Comparison of ENCODE assay signal across 26 cellular contexts in genomic region chr10:22846294-22846693, GRCh38.
"Had no signal": no experiment of that assay in that cellular context is flagged by ENCODE, and none has a peak within 500 bp of the region (broad histone marks: within the 10 kb centered on the region; RNA-seq: fewer than 3 reads in every experiment).

No MANE protein-coding gene starts in this region.

- H3K4me3 ChIP-seq: hepatocyte, left lung, lower lobe of right lung, ovary, right atrium auricular region, skin epidermis, stomach, suprapubic skin, tibial nerve, uterus had no signal

- H3K4me2 ChIP-seq: hepatocyte had no signal

- H3K9me3 Mint-ChIP-seq: mesothelial cell of epicardium; naive B cell; natural killer cell; stimulated activated naive B cell treated with anti-CD40 and anti-IgM and Interleukin-4, amounts not matched to agents 10 μg/mL and 1 μg/mL and 100 μg/mL, for 72 hours; type B pancreatic cell had no signal

- ATAC-seq: left colon; left lung; lower lobe of right lung; natural killer cell; sciatic nerve; stimulated activated naive B cell treated with anti-CD40 and anti-IgM and Interleukin-4, amounts not matched to agents 10 μg/mL and 1 μg/mL and 100 μg/mL, for 72 hours; stimulated activated naive CD8-positive, alpha-beta T cell treated with anti-CD3 and anti-CD28 coated beads, Interleukin-15, Interleukin-2, amounts not matched to agents 100 U/mL and 50 U/mL, for 24 hours had no signal

- H3K4me3 Mint-ChIP-seq: mesothelial cell of epicardium; natural killer cell; stimulated activated naive B cell treated with anti-CD40 and anti-IgM and Interleukin-4, amounts not matched to agents 10 μg/mL and 1 μg/mL and 100 μg/mL, for 72 hours; type B pancreatic cell had no signal

- H3K4me1 ChIP-seq: left lung, uterus had no signal

- H3K27ac ChIP-seq: hepatocyte, left lung, lower lobe of right lung, ovary, right atrium auricular region, skin epidermis, stomach, suprapubic skin, uterus had no signal

- H3K27ac Mint-ChIP-seq: mesothelial cell of epicardium; naive B cell; natural killer cell; progenitor cell of endocrine pancreas; stimulated activated naive B cell treated with anti-CD40 and anti-IgM and Interleukin-4, amounts not matched to agents 10 μg/mL and 1 μg/mL and 100 μg/mL, for 72 hours; type B pancreatic cell had no signal

- H3K27me3 ChIP-seq: hepatocyte, left lung, ovary, right atrium auricular region, stomach, suprapubic skin, tibial nerve, uterus had no signal

- H3K36me3 ChIP-seq: left lung, lower lobe of right lung, ovary, right atrium auricular region, stomach, suprapubic skin, tibial nerve, uterus had no signal

- H3K36me3 Mint-ChIP-seq: mesothelial cell of epicardium; naive B cell; natural killer cell; stimulated activated naive B cell treated with anti-CD40 and anti-IgM and Interleukin-4, amounts not matched to agents 10 μg/mL and 1 μg/mL and 100 μg/mL, for 72 hours; type B pancreatic cell had no signal

- H2AFZ ChIP-seq: hepatocyte had no signal

- DNase-seq: kidney glomerular epithelial cell; left colon; left lung; lower lobe of right lung; mammary epithelial cell; mesendoderm; naive B cell; natural killer cell; ovary; stimulated activated CD4-positive, alpha-beta T cell treated with anti-CD3 and anti-CD28 coated beads, Interleukin-12 subunit alpha, Interleukin-12 subunit beta, amount 100 ng/mL, for 4 hours; stimulated activated CD4-positive, alpha-beta T cell treated with anti-CD3 and anti-CD28 coated beads, Interleukin-15, amount 100 ng/mL, for 24 hours; stimulated activated CD4-positive, alpha-beta T cell treated with anti-CD3 and anti-CD28 coated beads, Interleukin-2, amount 100 ng/mL, for 24 hours; stimulated activated CD4-positive, alpha-beta T cell treated with anti-CD3 and anti-CD28 coated beads, Interleukin-4, amount 100 ng/mL, for 1 hour; stimulated activated naive B cell treated with anti-CD40 and anti-IgM and Interleukin-4, amounts not matched to agents 10 μg/mL and 1 μg/mL and 100 μg/mL, for 72 hours; stimulated activated naive CD8-positive, alpha-beta T cell treated with anti-CD3 and anti-CD28 coated beads, Interleukin-15, Interleukin-2, amounts not matched to agents 100 U/mL and 50 U/mL, for 24 hours; stomach; uterus had no signal

- H3K27me3 Mint-ChIP-seq: progenitor cell of endocrine pancreas had no signal

- H3K79me2 ChIP-seq: hepatocyte had no signal

- H3K9me3 ChIP-seq: left lung, lower lobe of right lung, ovary, right atrium auricular region, stomach, suprapubic skin, tibial nerve, uterus had no signal
